ENCODE assay signal across 17 cellular contexts in the genomic region with DNA sequence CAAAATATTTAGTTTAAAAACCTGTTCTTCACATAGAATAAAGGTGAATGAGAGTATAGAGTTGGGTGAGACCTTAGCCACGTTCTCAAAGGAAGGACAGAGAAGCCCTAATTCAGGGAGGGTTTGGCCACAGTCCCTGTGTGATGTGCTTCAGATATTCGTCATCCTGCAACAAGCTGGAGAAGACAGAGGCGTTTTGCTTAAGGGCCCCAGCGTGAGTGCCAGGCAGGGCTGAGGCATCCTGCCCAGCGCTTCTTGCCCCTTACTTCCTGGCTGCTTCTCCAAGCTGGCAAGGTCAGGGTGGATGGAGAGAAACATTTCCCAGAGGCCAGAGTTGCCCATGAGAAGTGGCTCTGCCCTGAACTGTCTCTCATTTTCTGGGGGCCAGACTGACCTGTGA. TPM values are rescaled to one million over a fixed set of nuclear protein-coding genes. Genes with fewer than 3 reads are reported as not detected.
DNase-seq lines count a peak whose midpoint lies in the region; ATAC-seq and TF ChIP-seq lines count a peak whose summit lies in the region.
"Had no signal": no experiment of that assay in that cellular context is flagged by ENCODE, and none has a peak within 500 bp of the region (broad histone marks: within the 10 kb centered on the region; RNA-seq: fewer than 3 reads in every experiment).

No MANE protein-coding gene starts in this region.

- no peaks in the 10 kb centered on the region for H3K79me2 ChIP-seq in PC-3 (ENCODE audit: low read length)

- BruUV-seq in PC-3 (replicated peaks; lab: Mats Ljungman, UMichigan) = no TSS peak

- peak overlapping the region; percentile 81 for H3K27ac ChIP-seq in lower lobe of right lung
- peak overlapping the region; percentile 14 to 78 (median 42) for H3K27ac ChIP-seq in upper lobe of left lung
- H3K27ac ChIP-seq in PC-3 (ENCODE audit: low read length) = no peak overlapping the region
- H3K27ac ChIP-seq: adrenal gland had no signal

- no peak overlapping the region for H3K4me3 ChIP-seq in lower lobe of right lung
- no peak overlapping the region for H3K4me3 ChIP-seq in upper lobe of left lung
- no peak overlapping the region for H3K4me3 ChIP-seq in PC-3 (ENCODE audit: low read length)
- H3K4me3 ChIP-seq: adrenal gland, vagina had no signal

- H3K4me1 Mint-ChIP-seq in activated T-cell treated with anti-CD3 and anti-CD28 coated beads, Interleukin-2, amount 50 U/mL, for 72 hours (ENCODE audit: low read depth) = peaks cover 16% of the 10 kb centered on the region

- no peaks in the 10 kb centered on the region for H3K36me3 ChIP-seq in lower lobe of right lung
- no peaks in the 10 kb centered on the region for H3K36me3 ChIP-seq in upper lobe of left lung
- no peaks in the 10 kb centered on the region for H3K36me3 ChIP-seq in PC-3 (ENCODE audit: low read depth, low read length)
- H3K36me3 ChIP-seq: adrenal gland, vagina had no signal

- H3K4me1 ChIP-seq in lower lobe of right lung (peaks cover 19% of the 10 kb centered on the region), upper lobe of left lung (peaks cover 9 to 25% (median 15%) of the 10 kb centered on the region in 4 donors), PC-3 (ENCODE audit: insufficient read depth, low read length) (no peaks in the 10 kb centered on the region)
- H3K4me1 ChIP-seq: adrenal gland had no signal

- no peak for TF ChIP-seq CTCF in lower lobe of right lung (IDR thresholded peaks at IDR 0.05)
- TF ChIP-seq CTCF in upper lobe of left lung (IDR thresholded peaks at IDR 0.05) = no peak
- TF ChIP-seq CTCF in PC-3 (conservative IDR thresholded peaks at IDR 0.05; ENCODE audit: low read depth, low read length) = no peak

- no peaks in the 10 kb centered on the region for H3K9me2 ChIP-seq in PC-3 (replicated peaks; ENCODE audit: low read length)

- intact Hi-C loops in lower lobe of right lung (cut with DNase I) (no loop called here), PC-3 (cut with micrococcal nuclease) (no loop called here)

- no peak overlapping the region for H3K9ac ChIP-seq in PC-3 (ENCODE audit: low read length)

- POLR2A ChIA-PET in PC-3 (lab: Charles Lee; ENCODE audit: unreplicated experiment) = no interaction called here

- no peak for TF ChIP-seq EP300 in upper lobe of left lung (IDR thresholded peaks at IDR 0.05)

- CTCF ChIA-PET in PC-3 (lab: Charles Lee) = no interaction called here

- no peaks in the 10 kb centered on the region for H3F3A ChIP-seq in PC-3 (ENCODE audit: low read length, unreplicated experiment)

- no peak for TF ChIP-seq POLR2A in upper lobe of left lung (IDR thresholded peaks at IDR 0.05)

- H3K36me3 Mint-ChIP-seq in activated naive CD4-positive, alpha-beta T cell treated with anti-CD3 and anti-CD28 coated beads, Interleukin-2, amount 50 U/mL, for 72 hours = no peaks in the 10 kb centered on the region
- peaks cover 2 to 3% of the 10 kb centered on the region in 2 donors for H3K36me3 Mint-ChIP-seq in activated T-cell treated with anti-CD3 and anti-CD28 coated beads, Interleukin-2, amount 50 U/mL, for 72 hours (ENCODE audit: insufficient read depth in 2 of 2)
- H3K36me3 Mint-ChIP-seq: naive thymus-derived CD8-positive, alpha-beta T cell had no signal

- DNase-seq in activated naive CD4-positive, alpha-beta T cell treated with anti-CD3 and anti-CD28 coated beads, Interleukin-2, amount 50 U/mL, for 72 hours (ENCODE audit: low spot score in 2 of 2) = no peak
- no peak for DNase-seq in activated naive CD4-positive, alpha-beta T cell (lab: John Stamatoyannopoulos, UW)
- DNase-seq in activated T-cell treated with anti-CD3 and anti-CD28 coated beads, Interleukin-2, amount 50 U/mL, for 72 hours = peak in 1 of 2 donors; percentile 26
- no peak for DNase-seq in lower lobe of right lung
- no peak for DNase-seq in upper lobe of left lung
- no peak for DNase-seq in NCI-H2107 (lab: John Stamatoyannopoulos, UW)
- DNase-seq in PC-3 = no peak
- DNase-seq: adrenal gland; DMS79; KBM-7; naive thymus-derived CD8-positive, alpha-beta T cell; NCI-H2081 treated with DMSO at 0.1 percent for 48 hours; small intestine had no signal

- no peak overlapping the region for H3K4me2 ChIP-seq in PC-3 (ENCODE audit: low read length)

- peak; percentile 57 to 71 for ATAC-seq in activated naive CD4-positive, alpha-beta T cell treated with anti-CD3 and anti-CD28 coated beads, Interleukin-2, amount 50 U/mL, for 72 hours
- peak; percentile 79 to 82 for ATAC-seq in activated T-cell treated with anti-CD3 and anti-CD28 coated beads, Interleukin-2, amount 50 U/mL, for 72 hours (replicated peaks in 1 of 2)
- ATAC-seq in lower lobe of right lung (peak; percentile 14 to 56), upper lobe of left lung (ENCODE audit: low FRiP score in 2 of 2) (peak in 1 of 2 donors; percentile 79), PC-3 (no peak), HG03571 (IDR thresholded peaks at IDR 0.05; ENCODE audit: unreplicated experiment) (no peak)
- ATAC-seq: naive thymus-derived CD8-positive, alpha-beta T cell had no signal

- no peaks in the 10 kb centered on the region for H4K20me1 ChIP-seq in PC-3 (ENCODE audit: low read length)

- H3K27ac Mint-ChIP-seq in activated naive CD4-positive, alpha-beta T cell treated with anti-CD3 and anti-CD28 coated beads, Interleukin-2, amount 50 U/mL, for 72 hours = peak overlapping the region in 1 of 2 donors; percentile 29
- H3K27ac Mint-ChIP-seq in activated T-cell treated with anti-CD3 and anti-CD28 coated beads, Interleukin-2, amount 50 U/mL, for 72 hours = no peak overlapping the region
- H3K27ac Mint-ChIP-seq: dendritic cell treated with granulocyte-macrophage colony-stimulating factor and Interleukin-4, amounts not matched to agents 40 ng/mL and 50 ng/mL, for 4 days; naive thymus-derived CD8-positive, alpha-beta T cell; T-helper 1 cell treated with Interleukin-12 subunit alpha and Interleukin-12 subunit beta and Interleukin-4 antibody, amounts not matched to agents 30 μg/mL and 1 μg/mL, for 36 hours had no signal

- H3K4me3 Mint-ChIP-seq in activated T-cell treated with anti-CD3 and anti-CD28 coated beads, Interleukin-2, amount 50 U/mL, for 72 hours = peak overlapping the region; percentile 9 to 26
- H3K4me3 Mint-ChIP-seq: dendritic cell treated with granulocyte-macrophage colony-stimulating factor and Interleukin-4, amounts not matched to agents 40 ng/mL and 50 ng/mL, for 4 days; naive thymus-derived CD8-positive, alpha-beta T cell; T-helper 1 cell treated with Interleukin-12 subunit alpha and Interleukin-12 subunit beta and Interleukin-4 antibody, amounts not matched to agents 30 μg/mL and 1 μg/mL, for 36 hours had no signal

- no peak overlapping the region for H2AFZ ChIP-seq in PC-3 (ENCODE audit: low read length)

- H3K27me3 Mint-ChIP-seq in activated T-cell treated with anti-CD3 and anti-CD28 coated beads, Interleukin-2, amount 50 U/mL, for 72 hours (ENCODE audit: low read depth) = peaks cover 6% of the 10 kb centered on the region

- H3K27me3 ChIP-seq in lower lobe of right lung (ENCODE audit: low read depth) = no peaks in the 10 kb centered on the region
- H3K27me3 ChIP-seq in upper lobe of left lung = no peaks in the 10 kb centered on the region
- no peaks in the 10 kb centered on the region for H3K27me3 ChIP-seq in PC-3 (ENCODE audit: low read length)
- H3K27me3 ChIP-seq: adrenal gland, vagina had no signal

- no peaks in the 10 kb centered on the region for H3K9me3 ChIP-seq in lower lobe of right lung
- no peaks in the 10 kb centered on the region for H3K9me3 ChIP-seq in upper lobe of left lung
- no peaks in the 10 kb centered on the region for H3K9me3 ChIP-seq in PC-3 (ENCODE audit: low read length)
- H3K9me3 ChIP-seq: adrenal gland, vagina had no signal

- 27 to 43% methylated on average over 3 to 5 of the region's 5 CpGs for WGBS in upper lobe of left lung, 2 donors

- peaks cover 0 to 3% of the 10 kb centered on the region in 2 donors for H3K9me3 Mint-ChIP-seq in activated naive CD4-positive, alpha-beta T cell treated with anti-CD3 and anti-CD28 coated beads, Interleukin-2, amount 50 U/mL, for 72 hours
- H3K9me3 Mint-ChIP-seq in activated T-cell treated with anti-CD3 and anti-CD28 coated beads, Interleukin-2, amount 50 U/mL, for 72 hours = no peaks in the 10 kb centered on the region
- H3K9me3 Mint-ChIP-seq: dendritic cell treated with granulocyte-macrophage colony-stimulating factor and Interleukin-4, amounts not matched to agents 40 ng/mL and 50 ng/mL, for 4 days; T-helper 1 cell treated with Interleukin-12 subunit alpha and Interleukin-12 subunit beta and Interleukin-4 antibody, amounts not matched to agents 30 μg/mL and 1 μg/mL, for 36 hours had no signal

RNA-seq across cellular contexts. Expression of gene AXIN2, which starts 46.9 kb away (rescaled TPM):
- total RNA-seq in activated naive CD4-positive, alpha-beta T cell treated with anti-CD3 and anti-CD28 coated beads, Interleukin-2, amount 50 U/mL, for 72 hours = 1 to 10 TPM in 1 of 2 donors, under 1 TPM in 1; 0.96 to 3.6 TPM
- 1 to 10 TPM; 5.9 to 6.9 TPM for total RNA-seq in activated T-cell treated with anti-CD3 and anti-CD28 coated beads, Interleukin-2, amount 50 U/mL, for 72 hours
- total RNA-seq in lower lobe of right lung = 53.4 TPM
- 100 to 1,000 TPM in 1 of 6 donors, 10 to 100 TPM in 5; 48.0 to 135 (median 68.9) TPM for total RNA-seq in upper lobe of left lung
- total RNA-seq in PC-3 (2014; rRNA removed) = 2.0 and 2.6 TPM in 2 replicates

Comparison
In these comparisons a context has a peak if more than half of its experiments do, and no peak if none do; other contexts are left out.
1. ATAC-seq: peak in activated naive CD4-positive, alpha-beta T cell treated with anti-CD3 and anti-CD28 coated beads, Interleukin-2, amount 50 U/mL, for 72 hours (2 of 2), activated T-cell treated with anti-CD3 and anti-CD28 coated beads, Interleukin-2, amount 50 U/mL, for 72 hours (2 of 2) and lower lobe of right lung (2 of 2); none in PC-3 (single experiment) and HG03571 (single experiment).